In the genomic region with DNA sequence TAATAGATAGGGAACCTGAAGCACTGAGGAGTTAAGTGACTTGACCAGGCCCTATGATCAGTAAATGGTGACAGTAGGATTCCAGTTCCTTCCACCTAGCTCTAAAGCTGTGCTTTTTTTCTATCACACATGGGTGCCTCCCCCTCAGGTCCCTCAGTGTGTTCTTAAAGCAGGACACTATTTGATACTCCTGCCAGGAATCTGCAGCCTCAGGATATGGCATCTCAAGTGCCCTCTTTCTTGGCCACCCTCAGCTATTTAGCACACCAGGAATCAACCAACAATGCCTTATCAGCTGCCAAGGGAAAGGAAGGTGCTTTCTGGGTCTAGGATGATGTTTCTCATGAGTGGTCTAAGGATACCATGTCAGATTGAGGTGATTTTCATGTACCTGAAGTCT, we compare ENCODE assay signal across 18 cellular contexts. TPM values are rescaled to one million over a fixed set of nuclear protein-coding genes. Genes with fewer than 3 reads are reported as not detected.
A peak's percentile ranks its signal among the peaks of the same experiment; 100 is the strongest.
DNase-seq lines count a peak whose midpoint lies in the region; ATAC-seq and TF ChIP-seq lines count a peak whose summit lies in the region.
"Had no signal": no experiment of that assay in that cellular context is flagged by ENCODE, and none has a peak within 500 bp of the region (broad histone marks: within the 10 kb centered on the region; RNA-seq: fewer than 3 reads in every experiment).

No MANE protein-coding gene starts in this region.

- peaks cover 13% of the 10 kb centered on the region for H3K4me1 ChIP-seq in upper lobe of right lung

- H3K9me3 Mint-ChIP-seq in HFFc6, result no peaks in the 10 kb centered on the region
- no peaks in the 10 kb centered on the region for H3K9me3 Mint-ChIP-seq in nephron progenitor cell
- H3K9me3 Mint-ChIP-seq: CD8-positive, alpha-beta T cell; GM23338; IgD-negative memory B cell had no signal

- H3K9me3 ChIP-seq in T-helper 17 cell (ENCODE audit: control insufficient read depth, low read length, poor library complexity, severe bottlenecking) (no peaks in the 10 kb centered on the region), upper lobe of right lung (no peaks in the 10 kb centered on the region)

- H3K4me3 Mint-ChIP-seq in HFFc6, result no peak overlapping the region
- H3K4me3 Mint-ChIP-seq in T-helper 17 cell, result no peak overlapping the region
- H3K4me3 Mint-ChIP-seq in nephron progenitor cell, result no peak overlapping the region
- H3K4me3 Mint-ChIP-seq: CD8-positive, alpha-beta T cell; GM23338; IgD-negative memory B cell had no signal

- H3K4me3 ChIP-seq in upper lobe of right lung, result no peak overlapping the region
- H3K4me3 ChIP-seq: GM23338 had no signal

- intact Hi-C loops in upper lobe of right lung (cut with DNase I), result no loop called here

- DNase-seq in HFFc6 (no peak), T-helper 17 cell (no peak), nephron progenitor cell (no peak), upper lobe of right lung (no peak), NCI-H510A treated with DMSO at 0.1 percent for 48 hours (lab: John Stamatoyannopoulos, UW) (no peak), CD1c-positive myeloid dendritic cell (ENCODE audit: extremely low spot score) (no peak)
- DNase-seq in activated naive CD4-positive, alpha-beta T cell treated with Interleukin-2 at 50 U/mL for 16 hours, result no peak
- DNase-seq: ACHN; Calu3; CD8-positive, alpha-beta T cell; DMS79 treated with DMSO at 0.1 percent for 48 hours; GF-D8; HCEC 1CT; KBM-7 had no signal

- peaks cover 63% of the 10 kb centered on the region for H3K36me3 ChIP-seq in upper lobe of right lung

- no peak for TF ChIP-seq CTCF in HFFc6 (IDR thresholded peaks at IDR 0.05)
- TF ChIP-seq CTCF in nephron progenitor cell (IDR thresholded peaks at IDR 0.05), result no peak
- no peak for TF ChIP-seq CTCF in upper lobe of right lung (IDR thresholded peaks at IDR 0.05)

- H3K27ac ChIP-seq in upper lobe of right lung, result no peak overlapping the region
- H3K27ac ChIP-seq: C4-2B, HL-60 had no signal

- ATAC-seq in T-helper 17 cell (no peak), upper lobe of right lung (peak; percentile 36)
- ATAC-seq: CD8-positive, alpha-beta T cell; GM23338 had no signal

- H3K4me1 Mint-ChIP-seq in HFFc6 (ENCODE audit: low read depth) (peaks cover 64% of the 10 kb centered on the region), T-helper 17 cell (no peaks in the 10 kb centered on the region), nephron progenitor cell (no peaks in the 10 kb centered on the region)
- H3K4me1 Mint-ChIP-seq: GM23338 had no signal

- H3K36me3 Mint-ChIP-seq in HFFc6 (ENCODE audit: low read depth) (peaks cover 35% of the 10 kb centered on the region), T-helper 17 cell (ENCODE audit: low read depth) (peaks cover 2% of the 10 kb centered on the region), nephron progenitor cell (ENCODE audit: low read depth) (peaks cover 38% of the 10 kb centered on the region)

- no peaks in the 10 kb centered on the region for H3K27me3 ChIP-seq in upper lobe of right lung

- H3K27me3 Mint-ChIP-seq in HFFc6 (ENCODE audit: insufficient read depth), result no peaks in the 10 kb centered on the region
- no peaks in the 10 kb centered on the region for H3K27me3 Mint-ChIP-seq in T-helper 17 cell
- H3K27me3 Mint-ChIP-seq in nephron progenitor cell (ENCODE audit: low read depth, poor library complexity), result peaks cover 2% of the 10 kb centered on the region
- H3K27me3 Mint-ChIP-seq: IgD-negative memory B cell had no signal

- H3K27ac Mint-ChIP-seq in HFFc6 (0 out of 2 replicates have a peak overlapping the region, but pooled peaks have one; percentile 2), T-helper 17 cell (peak overlapping the region; percentile 2), nephron progenitor cell (peak overlapping the region; percentile 22)
- H3K27ac Mint-ChIP-seq: GM23338 had no signal

RNA-seq across cellular contexts. Expression of a gene that starts 49.1 kb away (rescaled TPM):
- total RNA-seq in HFFc6 (2021; fragmentation: NEBNext Ultra II Directional; extraction: Animal tissue kit (Norgen Biotek cat#: 25700)), result 100 to 1,000 TPM; 116 to 144 (median 127) TPM
- total RNA-seq in T-helper 17 cell (100 to 1,000 TPM; 124 to 141 TPM), upper lobe of right lung (179 TPM)
